1 cellular context compared by ENCODE assay signal in genomic region chr19:46744005-46744691, GRCh38.
TF ChIP-seq lines count a peak whose summit lies in the region.

No MANE protein-coding gene starts in this region.

TF ChIP-seq in HCT116, 20 proteins besides CTCF, POLR2A, EP300 and RAD21 (continued from another document):
- TF ChIP-seq MAX (IDR thresholded peaks at IDR 0.05), result no peak
- no peak for TF ChIP-seq CEBPB (IDR thresholded peaks at IDR 0.05; ENCODE audit: low read depth)
- TF ChIP-seq ZFX (IDR thresholded peaks at IDR 0.05), result no peak
- TF ChIP-seq EZH2phosphoT487 (IDR thresholded peaks at IDR 0.05; ENCODE audit: borderline replicate concordance), result no peak
- TF ChIP-seq ATF3 (IDR thresholded peaks at IDR 0.05), result no peak
- TF ChIP-seq SP1 (IDR thresholded peaks at IDR 0.05; ENCODE audit: low read depth), result no peak
- no peak for TF ChIP-seq EGR1 (IDR thresholded peaks at IDR 0.05; ENCODE audit: low read depth)
- TF ChIP-seq ELF1 (IDR thresholded peaks at IDR 0.05; ENCODE audit: borderline replicate concordance, low read depth), result no peak
- TF ChIP-seq EZH2 (IDR thresholded peaks at IDR 0.05), result no peak
- TF ChIP-seq SIN3A (IDR thresholded peaks at IDR 0.05; ENCODE audit: low read depth), result no peak
- no peak for TF ChIP-seq ZBTB33 (IDR thresholded peaks at IDR 0.05; ENCODE audit: extremely low read depth, insufficient replicate concordance, low read length)
